ENCODE assay signal across 8 cellular contexts in the genomic region with DNA sequence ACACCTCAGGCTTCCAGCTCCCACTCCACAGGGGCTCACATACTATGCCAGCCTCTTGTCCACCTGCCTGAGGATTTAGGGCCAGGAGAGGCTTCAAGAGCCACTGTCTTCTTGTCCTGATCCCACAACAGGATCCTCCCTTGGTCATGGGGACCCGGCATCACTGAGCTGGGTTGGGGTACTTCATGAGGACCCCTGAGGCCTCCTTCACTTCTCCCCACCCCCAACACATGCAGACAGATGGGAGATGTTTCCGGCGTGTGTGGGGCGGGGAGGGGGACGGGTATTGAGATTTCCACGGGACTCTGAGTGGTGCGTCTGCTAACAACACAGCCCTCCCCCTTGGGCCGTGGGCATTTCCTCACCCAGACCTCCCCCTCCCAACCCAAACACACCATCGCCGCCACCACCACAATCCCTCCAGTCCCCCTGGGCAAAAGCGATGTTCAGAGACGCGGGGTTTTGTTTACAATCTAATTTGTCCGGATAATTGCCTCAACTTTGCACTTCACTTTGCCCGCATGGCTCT. TPM values are rescaled to one million over a fixed set of nuclear protein-coding genes. Genes with fewer than 3 reads are reported as not detected.
DNase-seq lines count a peak whose midpoint lies in the region; ATAC-seq and TF ChIP-seq lines count a peak whose summit lies in the region.

No MANE protein-coding gene starts in this region.

- DNase-seq in chondrocyte (ENCODE audit: low spot score) (no peak), natural killer cell (no peak), pons (ENCODE audit: low spot score) (no peak), OCI-M2 (lab: John Stamatoyannopoulos, UW; ENCODE audit: unreplicated experiment) (no peak), SHP77 (lab: John Stamatoyannopoulos, UW) (no peak), Kasumi-1 (lab: John Stamatoyannopoulos, UW) (no peak)

- H3K9me3 Mint-ChIP-seq in chondrocyte (ENCODE audit: low read depth): no peaks in the 10 kb centered on the region
- no peaks in the 10 kb centered on the region for H3K9me3 Mint-ChIP-seq in natural killer cell

- H3K27me3 Mint-ChIP-seq in chondrocyte (ENCODE audit: low read depth) (peaks cover 3% of the 10 kb centered on the region), natural killer cell (ENCODE audit: low read depth in 2 of 2) (peaks cover under 1 to 13% of the 10 kb centered on the region in 2 donors)

- H3K27ac Mint-ChIP-seq in chondrocyte (ENCODE audit: unreplicated experiment) (peak overlapping the region; percentile 59), natural killer cell (peak overlapping the region in 1 of 2 donors; percentile 54)

- H3K36me3 ChIP-seq in KOPT-K1 (ENCODE audit: insufficient read depth, low read length): no peaks in the 10 kb centered on the region

- intact Hi-C loops in natural killer cell (cut with micrococcal nuclease): no loop called here

- no peak for TF ChIP-seq CTCF in C4-2B (conservative IDR thresholded peaks at IDR 0.05)
- TF ChIP-seq CTCF in chondrocyte (IDR thresholded peaks at IDR 0.05): no peak
- no peak for TF ChIP-seq CTCF in natural killer cell (IDR thresholded peaks at IDR 0.05)

- H3K4me3 Mint-ChIP-seq in chondrocyte (ENCODE audit: unreplicated experiment) (peak overlapping the region; percentile 73), natural killer cell (peak overlapping the region; percentile 28)

- ATAC-seq in natural killer cell: no peak

- H3K36me3 Mint-ChIP-seq in chondrocyte (ENCODE audit: low read depth) (no peaks in the 10 kb centered on the region), natural killer cell (no peaks in the 10 kb centered on the region)

- no peaks in the 10 kb centered on the region for H3K9me3 ChIP-seq in KOPT-K1 (ENCODE audit: insufficient read depth, low read length, poor library complexity, severe bottlenecking)

- peaks cover 19% of the 10 kb centered on the region for H3K4me1 Mint-ChIP-seq in chondrocyte (ENCODE audit: low read depth)
- peaks cover 24 to 35% of the 10 kb centered on the region in 2 donors for H3K4me1 Mint-ChIP-seq in natural killer cell

- peak overlapping the region; percentile 92 for H3K27ac ChIP-seq in C4-2B
- H3K27ac ChIP-seq in KOPT-K1 (ENCODE audit: low read depth, low read length, poor library complexity, severe bottlenecking): peak overlapping the region; percentile 74

RNA-seq across cellular contexts. Expression of gene FOXP4, which starts 0.9 kb away (rescaled TPM):
- total RNA-seq in chondrocyte: 17.2 to 19.8 TPM (median 18.6 TPM) in 3 replicates
- total RNA-seq in natural killer cell: 10 to 100 TPM; 11.2 to 21.1 (median 14.7) TPM
